In genomic region chr16:85111184-85111583, GRCh38 we compare ENCODE assay signal across 22 cellular contexts. TPM values are rescaled to one million over a fixed set of nuclear protein-coding genes. Genes with fewer than 3 reads are reported as not detected.
DNase-seq lines count a peak whose midpoint lies in the region; ATAC-seq and TF ChIP-seq lines count a peak whose summit lies in the region.
"Had no signal": no experiment of that assay in that cellular context is flagged by ENCODE, and none has a peak within 500 bp of the region (broad histone marks: within the 10 kb centered on the region; RNA-seq: fewer than 3 reads in every experiment).

No MANE protein-coding gene starts in this region.

- no peaks in the 10 kb centered on the region for H3K27me3 Mint-ChIP-seq in activated naive CD8-positive, alpha-beta T cell
- no peaks in the 10 kb centered on the region for H3K27me3 Mint-ChIP-seq in activated naive CD8-positive, alpha-beta T cell treated with anti-CD3 and anti-CD28 coated beads, Interleukin-2, amount 50 U/mL, for 24 hours
- no peaks in the 10 kb centered on the region for H3K27me3 Mint-ChIP-seq in endodermal cell (ENCODE audit: insufficient read depth)
- H3K27me3 Mint-ChIP-seq: CD4-positive, alpha-beta memory T cell had no signal

- TF ChIP-seq POLR2A in erythroblast (IDR thresholded peaks at IDR 0.05; ENCODE audit: low read length), result no peak

- POLR2A ChIA-PET in HEK293 (lab: Yijun Ruan, JAX), result no interaction called here

- 89 to 94% methylated on average over 8 to 9 of the region's 9 CpGs for WGBS in endodermal cell (ENCODE audit: insufficient coverage in 1 of 2, insufficient read length in 1 of 2), 2 experiments
- no CpG with 5 or more reads among the region's 9 CpGs for WGBS in trophoblast cell (ENCODE audit: extremely low coverage, insufficient coverage, insufficient read length)

- no peak overlapping the region for H4K12ac ChIP-seq in trophoblast cell (ENCODE audit: low read depth, low read length)

- H2BK5ac ChIP-seq in trophoblast cell (ENCODE audit: low read depth, low read length, poor library complexity), result no peak overlapping the region

- H3K4ac ChIP-seq in trophoblast cell (ENCODE audit: low read depth, low read length), result no peak overlapping the region

- H3K9me3 Mint-ChIP-seq in activated naive CD8-positive, alpha-beta T cell (ENCODE audit: low read depth), result no peaks in the 10 kb centered on the region
- no peaks in the 10 kb centered on the region for H3K9me3 Mint-ChIP-seq in activated naive CD8-positive, alpha-beta T cell treated with anti-CD3 and anti-CD28 coated beads, Interleukin-2, amount 50 U/mL, for 24 hours
- H3K9me3 Mint-ChIP-seq in endodermal cell, result no peaks in the 10 kb centered on the region
- H3K9me3 Mint-ChIP-seq: CD14-positive monocyte; CD4-positive, alpha-beta memory T cell; HFFc6 had no signal

- H3K4me1 Mint-ChIP-seq in activated naive CD8-positive, alpha-beta T cell (ENCODE audit: low read depth), result peaks cover 5% of the 10 kb centered on the region
- peaks cover 9% of the 10 kb centered on the region for H3K4me1 Mint-ChIP-seq in activated naive CD8-positive, alpha-beta T cell treated with anti-CD3 and anti-CD28 coated beads, Interleukin-2, amount 50 U/mL, for 24 hours
- peaks cover 12% of the 10 kb centered on the region for H3K4me1 Mint-ChIP-seq in endodermal cell

- no peaks in the 10 kb centered on the region for H3K36me3 Mint-ChIP-seq in activated naive CD8-positive, alpha-beta T cell
- H3K36me3 Mint-ChIP-seq in activated naive CD8-positive, alpha-beta T cell treated with anti-CD3 and anti-CD28 coated beads, Interleukin-2, amount 50 U/mL, for 24 hours (ENCODE audit: low read depth), result no peaks in the 10 kb centered on the region
- no peaks in the 10 kb centered on the region for H3K36me3 Mint-ChIP-seq in endodermal cell (ENCODE audit: low read depth)
- H3K36me3 Mint-ChIP-seq: CD14-positive monocyte; CD4-positive, alpha-beta memory T cell had no signal

- no peak overlapping the region for H3K27ac ChIP-seq in HEK293 (ENCODE audit: extremely low read depth, low read depth, low read length)
- H3K27ac ChIP-seq in endodermal cell (ENCODE audit: low read depth, low read length), result no peak overlapping the region
- H3K27ac ChIP-seq in trophoblast cell (ENCODE audit: low read depth, low read length), result no peak overlapping the region
- H3K27ac ChIP-seq: 22Rv1, A549, BLaER1, GM23248, HL-60 had no signal

- H3K18ac ChIP-seq in trophoblast cell (ENCODE audit: low read length), result no peak overlapping the region

- H3K27me3 ChIP-seq in endodermal cell (ENCODE audit: control insufficient read depth, insufficient read depth, low read length, poor library complexity, severe bottlenecking), result no peaks in the 10 kb centered on the region
- no peaks in the 10 kb centered on the region for H3K27me3 ChIP-seq in trophoblast cell (ENCODE audit: insufficient read depth, low read length)
- H3K27me3 ChIP-seq: BLaER1 had no signal

- no peak for DNase-seq in activated naive CD8-positive, alpha-beta T cell treated with anti-CD3 and anti-CD28 coated beads, Interleukin-2, amount 50 U/mL, for 24 hours
- DNase-seq in endodermal cell (no peak), trophoblast cell (no peak), erythroblast (lab: John Stamatoyannopoulos, UW) (no peak), NCI-H226 (no peak)
- DNase-seq: AML-193; CD4-positive, alpha-beta memory T cell; DMS153; DMS79; GDM1; GM23248; HCEC 1CT; HFFc6 had no signal

- CTCF ChIA-PET in HEK293 (lab: Yijun Ruan, JAX), result interaction anchor here (0.6 to 0.9 kb wide), 3 partner anchors 12 to 134 kb away, joined by 3 to 4 read pairs (median 3); no protein-coding TSS in a partner anchor

- H3K4me1 ChIP-seq in HEK293 (ENCODE audit: control insufficient read depth, insufficient read depth, low read length), result no peaks in the 10 kb centered on the region
- H3K4me1 ChIP-seq in endodermal cell (ENCODE audit: control insufficient read depth, insufficient read depth, low read length), result peaks cover 6% of the 10 kb centered on the region
- peaks cover 0 to 1% of the 10 kb centered on the region in 2 experiments for H3K4me1 ChIP-seq in trophoblast cell (ENCODE audit: control insufficient read depth in 1 of 2, insufficient read depth in 2 of 2, low read length in 2 of 2)

- ATAC-seq in activated naive CD8-positive, alpha-beta T cell treated with anti-CD3 and anti-CD28 coated beads, Interleukin-2, amount 50 U/mL, for 24 hours, result no peak
- ATAC-seq: A549 had no signal

- H2AK5ac ChIP-seq in trophoblast cell (ENCODE audit: low read length), result no peak overlapping the region

- H3K4me3 ChIP-seq in HEK293 (ENCODE audit: low read depth, low read length) (no peak overlapping the region), endodermal cell (ENCODE audit: low read length) (no peak overlapping the region), trophoblast cell (ENCODE audit: low read depth, low read length) (peak overlapping the region; percentile 28)
- H3K4me3 ChIP-seq: A549, BLaER1, GM23248 had no signal

- H3K79me2 ChIP-seq in trophoblast cell (ENCODE audit: control insufficient read depth, insufficient read depth, low read length, poor library complexity), result no peaks in the 10 kb centered on the region

- H3K4me3 Mint-ChIP-seq in activated naive CD8-positive, alpha-beta T cell, result no peak overlapping the region
- H3K4me3 Mint-ChIP-seq in activated naive CD8-positive, alpha-beta T cell treated with anti-CD3 and anti-CD28 coated beads, Interleukin-2, amount 50 U/mL, for 24 hours, result no peak overlapping the region
- H3K4me3 Mint-ChIP-seq in endodermal cell, result no peak overlapping the region
- H3K4me3 Mint-ChIP-seq: CD14-positive monocyte; CD4-positive, alpha-beta memory T cell; HFFc6 had no signal

- H2AFZ ChIP-seq in trophoblast cell (ENCODE audit: insufficient read depth, low read length, poor library complexity), result no peak overlapping the region
- H2AFZ ChIP-seq: GM23248 had no signal

- H3K14ac ChIP-seq in trophoblast cell (ENCODE audit: low read length), result no peak overlapping the region

- H3K23ac ChIP-seq in trophoblast cell (ENCODE audit: low read length), result no peak overlapping the region

- no peak overlapping the region for H4K8ac ChIP-seq in trophoblast cell (ENCODE audit: low read depth, low read length)

- H3K36me3 ChIP-seq in HEK293 (ENCODE audit: control insufficient read depth in 2 of 2, insufficient read depth in 1 of 2, low read length in 2 of 2) (no peaks in the 10 kb centered on the region), endodermal cell (ENCODE audit: control insufficient read depth, insufficient read depth, low read length) (no peaks in the 10 kb centered on the region), trophoblast cell (ENCODE audit: control insufficient read depth in 1 of 2, insufficient read depth in 2 of 2, low read length in 2 of 2) (no peaks in the 10 kb centered on the region)
- H3K36me3 ChIP-seq: BLaER1 had no signal

- H2BK120ac ChIP-seq in trophoblast cell (ENCODE audit: insufficient read depth, low read length, poor library complexity), result no peak overlapping the region

- H3K27ac Mint-ChIP-seq in activated naive CD8-positive, alpha-beta T cell, result peak overlapping the region; percentile 28
- no peak overlapping the region for H3K27ac Mint-ChIP-seq in activated naive CD8-positive, alpha-beta T cell treated with anti-CD3 and anti-CD28 coated beads, Interleukin-2, amount 50 U/mL, for 24 hours
- H3K27ac Mint-ChIP-seq in endodermal cell, result peak overlapping the region; percentile 44
- H3K27ac Mint-ChIP-seq: CD14-positive monocyte, HFFc6 had no signal

- H4K91ac ChIP-seq in trophoblast cell (ENCODE audit: low read depth, low read length), result no peak overlapping the region

- TF ChIP-seq CTCF in HEK293 (tag by site-specific recombination; IDR thresholded peaks at IDR 0.05) (no peak), endodermal cell (conservative IDR thresholded peaks at IDR 0.05) (no peak)

- H3K4me2 ChIP-seq in trophoblast cell (ENCODE audit: low read length), result no peak overlapping the region
- H3K4me2 ChIP-seq: A549 had no signal

- no peak overlapping the region for H3K9ac ChIP-seq in endodermal cell (ENCODE audit: extremely low read depth, low read length, poor library complexity, severe bottlenecking)
- H3K9ac ChIP-seq in trophoblast cell (ENCODE audit: low read length), result no peak overlapping the region
- H3K9ac ChIP-seq: BLaER1, GM23248 had no signal

- H3K9me3 ChIP-seq in HEK293 (ENCODE audit: control insufficient read depth, insufficient read depth, low read depth, low read length), result no peaks in the 10 kb centered on the region
- H3K9me3 ChIP-seq in endodermal cell (ENCODE audit: control insufficient read depth, low read length), result no peaks in the 10 kb centered on the region
- H3K9me3 ChIP-seq in trophoblast cell (ENCODE audit: insufficient read depth, low read depth, low read length), result peaks cover 4% of the 10 kb centered on the region
- H3K9me3 ChIP-seq: A549, BLaER1 had no signal

- H2BK12ac ChIP-seq in trophoblast cell (ENCODE audit: low read length), result no peak overlapping the region

- no peaks in the 10 kb centered on the region for H3K79me1 ChIP-seq in trophoblast cell (ENCODE audit: low read length)

TF ChIP-seq in HEK293, 187 proteins besides CTCF, POLR2A, EP300 and RAD21:
- TF ChIP-seq ZNF174 (tag by site-specific recombination; IDR thresholded peaks at IDR 0.05) (no peak), ZNF768 (tag by site-specific recombination; IDR thresholded peaks at IDR 0.05) (0 out of 2 replicates have a peak, but pooled peaks have one; percentile 28)

RNA-seq across cellular contexts. Expression of gene CIBAR2, which starts 1.1 kb away (rescaled TPM):
- not detected for total RNA-seq in endodermal cell
- 0.25 TPM for polyA plus RNA-seq in endodermal cell (2013, experiment 1 of 2)
- not detected for polyA plus RNA-seq in endodermal cell (2013, experiment 2 of 2)
- 0.03 TPM in 1 of 2 replicates, not detected in the other for polyA plus RNA-seq in trophoblast cell (2013)
- total RNA-seq: CD4-positive, alpha-beta memory T cell; Daoy; GM23248; HFFc6; HT1080 had no signal
- polyA plus RNA-seq: A549; CD14-positive monocyte; CD4-positive, alpha-beta memory T cell; GM23248 had no signal
